ENCODE assay signal across 1 cellular context in the genomic region with DNA sequence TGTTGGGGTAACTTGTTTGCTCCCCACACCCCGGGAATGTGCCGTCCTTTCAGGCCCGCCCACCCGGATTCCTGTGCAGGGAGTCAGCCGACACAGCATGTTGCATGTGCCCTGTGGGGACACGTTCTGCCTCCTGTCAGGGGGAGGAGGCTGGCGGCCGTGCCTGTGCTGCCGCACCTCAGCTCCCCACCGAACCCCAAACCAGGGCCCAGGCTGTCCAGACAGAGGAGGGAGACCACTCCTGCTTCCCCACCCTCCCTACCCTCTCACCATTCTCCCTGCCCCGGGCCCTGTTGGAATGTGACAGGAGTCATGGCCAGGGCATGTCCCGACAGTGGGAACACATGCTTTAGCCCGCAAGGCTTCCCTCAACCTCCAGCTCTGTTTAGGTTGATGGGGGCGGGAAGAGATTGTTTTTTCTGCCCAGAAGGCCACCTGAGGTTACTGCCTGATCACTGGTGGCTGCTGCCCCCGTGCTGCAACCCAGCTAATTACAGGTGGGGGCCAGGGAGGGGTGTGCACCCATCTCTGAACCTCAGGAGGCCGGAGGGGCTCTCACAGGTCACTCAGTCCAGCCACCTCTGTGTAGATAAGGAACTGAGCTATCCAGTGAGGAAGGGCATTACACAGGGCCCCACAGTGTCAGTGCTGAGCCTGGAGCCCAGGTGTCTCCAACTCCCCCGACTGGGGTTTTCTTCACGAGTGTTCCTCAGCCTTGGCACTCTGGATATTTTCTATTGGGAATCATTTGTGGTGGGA.
A peak's percentile ranks its signal among the peaks of the same experiment; 100 is the strongest.
TF ChIP-seq lines count a peak whose summit lies in the region.

No MANE protein-coding gene starts in this region.

TF ChIP-seq in HepG2, 621 proteins besides CTCF, POLR2A, EP300 and RAD21 (continued from another document and continues in another):
- TF ChIP-seq, protein P1, sequence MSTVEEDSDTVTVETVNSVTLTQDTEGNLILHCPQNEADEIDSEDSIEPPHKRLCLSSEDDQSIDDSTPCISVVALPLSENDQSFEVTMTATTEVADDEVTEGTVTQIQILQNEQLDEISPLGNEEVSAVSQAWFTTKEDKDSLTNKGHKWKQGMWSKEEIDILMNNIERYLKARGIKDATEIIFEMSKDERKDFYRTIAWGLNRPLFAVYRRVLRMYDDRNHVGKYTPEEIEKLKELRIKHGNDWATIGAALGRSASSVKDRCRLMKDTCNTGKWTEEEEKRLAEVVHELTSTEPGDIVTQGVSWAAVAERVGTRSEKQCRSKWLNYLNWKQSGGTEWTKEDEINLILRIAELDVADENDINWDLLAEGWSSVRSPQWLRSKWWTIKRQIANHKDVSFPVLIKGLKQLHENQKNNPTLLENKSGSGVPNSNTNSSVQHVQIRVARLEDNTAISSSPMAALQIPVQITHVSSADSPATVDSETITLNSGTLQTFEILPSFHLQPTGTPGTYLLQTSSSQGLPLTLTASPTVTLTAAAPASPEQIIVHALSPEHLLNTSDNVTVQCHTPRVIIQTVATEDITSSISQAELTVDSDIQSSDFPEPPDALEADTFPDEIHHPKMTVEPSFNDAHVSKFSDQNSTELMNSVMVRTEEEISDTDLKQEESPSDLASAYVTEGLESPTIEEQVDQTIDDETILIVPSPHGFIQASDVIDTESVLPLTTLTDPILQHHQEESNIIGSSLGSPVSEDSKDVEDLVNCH (CRISPR knock-in tag; IDR thresholded peaks at IDR 0.05) = no peak
- TF ChIP-seq ZNF547 (CRISPR knock-in tag; IDR thresholded peaks at IDR 0.05) (no peak), PHF5A (CRISPR knock-in tag; IDR thresholded peaks at IDR 0.05; ENCODE audit: low read depth, unreplicated experiment) (peak; percentile 43), MLXIP (CRISPR knock-in tag; IDR thresholded peaks at IDR 0.05; ENCODE audit: borderline replicate concordance) (no peak), AGO2 (optimal IDR thresholded peaks at IDR 0.05; ENCODE audit: low read depth, low read length) (peak; percentile 38), ZNF781 (CRISPR knock-in tag; IDR thresholded peaks at IDR 0.05; ENCODE audit: borderline replicate concordance, not compliant biosample characterization) (no peak), RXRA (CRISPR knock-in tag; IDR thresholded peaks at IDR 0.05) (peak; percentile 99), ZNF580 (CRISPR knock-in tag; IDR thresholded peaks at IDR 0.05; ENCODE audit: borderline replicate concordance, low read depth) (peak; percentile 65; the same call in 1 of the 2 replicates), EEA1 (CRISPR knock-in tag; IDR thresholded peaks at IDR 0.05; ENCODE audit: borderline replicate concordance) (no peak), ESRRA (CRISPR knock-in tag; IDR thresholded peaks at IDR 0.05; ENCODE audit: low read depth) (0 out of 2 replicates have a peak, but pooled peaks have one; percentile 25), SP140L (CRISPR knock-in tag; IDR thresholded peaks at IDR 0.05; ENCODE audit: borderline replicate concordance) (no peak), ZNF879 (CRISPR knock-in tag; IDR thresholded peaks at IDR 0.05) (no peak), STAT6 (CRISPR knock-in tag; IDR thresholded peaks at IDR 0.05; ENCODE audit: borderline replicate concordance) (no peak), KAT2B (IDR thresholded peaks at IDR 0.05; ENCODE audit: borderline replicate concordance, low read depth, low read length) (no peak), GATAD2A (CRISPR knock-in tag; IDR thresholded peaks at IDR 0.05) (peak; percentile 76), GPBP1L1 (CRISPR knock-in tag; IDR thresholded peaks at IDR 0.05) (no peak), TSC22D2 (CRISPR knock-in tag; IDR thresholded peaks at IDR 0.05; ENCODE audit: borderline replicate concordance) (peak; percentile 50; the same call in 1 of the 2 replicates), ETV5 (CRISPR knock-in tag; IDR thresholded peaks at IDR 0.05; ENCODE audit: borderline replicate concordance) (no peak; the same call in 1 of the 2 replicates), ZKSCAN5 (CRISPR knock-in tag; IDR thresholded peaks at IDR 0.05) (no peak), NR2F1 (CRISPR knock-in tag; IDR thresholded peaks at IDR 0.05) (0 out of 4 replicates have a peak, but pooled peaks of 1 of the 2 experiments have one; percentile 23), TCF12 (IDR thresholded peaks at IDR 0.05) (no peak), TCF12 (CRISPR knock-in tag; IDR thresholded peaks at IDR 0.05) (no peak), ZBTB1 (CRISPR knock-in tag; IDR thresholded peaks at IDR 0.05; ENCODE audit: borderline replicate concordance) (no peak), NFE2L1 (CRISPR knock-in tag; IDR thresholded peaks at IDR 0.05; ENCODE audit: borderline replicate concordance) (no peak), ZNF256 (CRISPR knock-in tag; conservative IDR thresholded peaks at IDR 0.05) (no peak), LRRFIP1 (CRISPR knock-in tag; conservative IDR thresholded peaks at IDR 0.05) (no peak), ZNF207 (IDR thresholded peaks at IDR 0.05; ENCODE audit: borderline replicate concordance) (no peak), SKI (IDR thresholded peaks at IDR 0.05; ENCODE audit: partially characterized antibody) (peak; percentile 58), ZNF253 (CRISPR knock-in tag; IDR thresholded peaks at IDR 0.05; ENCODE audit: borderline replicate concordance) (no peak), POGZ (CRISPR knock-in tag; IDR thresholded peaks at IDR 0.05) (no peak), MLX (CRISPR knock-in tag; IDR thresholded peaks at IDR 0.05) (peak; percentile 73), KLF16 (CRISPR knock-in tag; IDR thresholded peaks at IDR 0.05) (peak in 1 of 2 experiments; percentile 75; a peak in 1 of 4 replicates), ZNF558 (CRISPR knock-in tag; IDR thresholded peaks at IDR 0.05; ENCODE audit: borderline replicate concordance) (peak; percentile 79; the same call in 1 of the 2 replicates)
- TF ChIP-seq, protein P2, sequence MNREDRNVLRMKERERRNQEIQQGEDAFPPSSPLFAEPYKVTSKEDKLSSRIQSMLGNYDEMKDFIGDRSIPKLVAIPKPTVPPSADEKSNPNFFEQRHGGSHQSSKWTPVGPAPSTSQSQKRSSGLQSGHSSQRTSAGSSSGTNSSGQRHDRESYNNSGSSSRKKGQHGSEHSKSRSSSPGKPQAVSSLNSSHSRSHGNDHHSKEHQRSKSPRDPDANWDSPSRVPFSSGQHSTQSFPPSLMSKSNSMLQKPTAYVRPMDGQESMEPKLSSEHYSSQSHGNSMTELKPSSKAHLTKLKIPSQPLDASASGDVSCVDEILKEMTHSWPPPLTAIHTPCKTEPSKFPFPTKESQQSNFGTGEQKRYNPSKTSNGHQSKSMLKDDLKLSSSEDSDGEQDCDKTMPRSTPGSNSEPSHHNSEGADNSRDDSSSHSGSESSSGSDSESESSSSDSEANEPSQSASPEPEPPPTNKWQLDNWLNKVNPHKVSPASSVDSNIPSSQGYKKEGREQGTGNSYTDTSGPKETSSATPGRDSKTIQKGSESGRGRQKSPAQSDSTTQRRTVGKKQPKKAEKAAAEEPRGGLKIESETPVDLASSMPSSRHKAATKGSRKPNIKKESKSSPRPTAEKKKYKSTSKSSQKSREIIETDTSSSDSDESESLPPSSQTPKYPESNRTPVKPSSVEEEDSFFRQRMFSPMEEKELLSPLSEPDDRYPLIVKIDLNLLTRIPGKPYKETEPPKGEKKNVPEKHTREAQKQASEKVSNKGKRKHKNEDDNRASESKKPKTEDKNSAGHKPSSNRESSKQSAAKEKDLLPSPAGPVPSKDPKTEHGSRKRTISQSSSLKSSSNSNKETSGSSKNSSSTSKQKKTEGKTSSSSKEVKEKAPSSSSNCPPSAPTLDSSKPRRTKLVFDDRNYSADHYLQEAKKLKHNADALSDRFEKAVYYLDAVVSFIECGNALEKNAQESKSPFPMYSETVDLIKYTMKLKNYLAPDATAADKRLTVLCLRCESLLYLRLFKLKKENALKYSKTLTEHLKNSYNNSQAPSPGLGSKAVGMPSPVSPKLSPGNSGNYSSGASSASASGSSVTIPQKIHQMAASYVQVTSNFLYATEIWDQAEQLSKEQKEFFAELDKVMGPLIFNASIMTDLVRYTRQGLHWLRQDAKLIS (CRISPR knock-in tag; IDR thresholded peaks at IDR 0.05) = no peak
- TF ChIP-seq, protein P3, sequence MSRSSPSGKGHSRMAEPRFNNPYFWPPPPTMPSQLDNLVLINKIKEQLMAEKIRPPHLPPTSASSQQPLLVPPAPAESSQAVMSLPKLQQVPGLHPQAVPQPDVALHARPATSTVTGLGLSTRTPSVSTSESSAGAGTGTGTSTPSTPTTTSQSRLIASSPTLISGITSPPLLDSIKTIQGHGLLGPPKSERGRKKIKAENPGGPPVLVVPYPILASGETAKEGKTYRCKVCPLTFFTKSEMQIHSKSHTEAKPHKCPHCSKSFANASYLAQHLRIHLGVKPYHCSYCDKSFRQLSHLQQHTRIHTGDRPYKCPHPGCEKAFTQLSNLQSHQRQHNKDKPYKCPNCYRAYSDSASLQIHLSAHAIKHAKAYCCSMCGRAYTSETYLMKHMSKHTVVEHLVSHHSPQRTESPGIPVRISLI (CRISPR knock-in tag; IDR thresholded peaks at IDR 0.05; ENCODE audit: borderline replicate concordance) = peak; percentile 96
